In genomic region chr7:55212176-55212575, GRCh38 we compare ENCODE assay signal across 21 cellular contexts.
"Had no signal": no experiment of that assay in that cellular context is flagged by ENCODE, and none has a peak within 500 bp of the region (broad histone marks: within the 10 kb centered on the region; RNA-seq: fewer than 3 reads in every experiment).

No MANE protein-coding gene starts in this region.

- H3K4me1 ChIP-seq: adrenal gland, prostate gland, testis had no signal

- H3K27ac Mint-ChIP-seq: activated B cell treated with CpG ODN at 0.5 μM for 24 hours; activated CD8-positive, alpha-beta T cell treated with anti-CD3 and anti-CD28 coated beads, Interleukin-2, amount 10 ng/mL, durations not matched to agents 7 days and 5 days; activated naive CD4-positive, alpha-beta T cell treated with anti-CD3 and anti-CD28 coated beads, Interleukin-2, amount 50 U/mL, for 24 hours; endodermal cell; nephron had no signal

- H3K27ac ChIP-seq: adrenal gland, cardiac muscle cell, dorsolateral prefrontal cortex, prostate gland, stomach, testis, vagina had no signal

- H3K9me3 ChIP-seq: adrenal gland, prostate gland, stomach, testis, vagina had no signal

- H3K4me1 Mint-ChIP-seq: activated B cell treated with CpG ODN at 0.5 μM for 24 hours; activated naive CD4-positive, alpha-beta T cell treated with anti-CD3 and anti-CD28 coated beads, Interleukin-2, amount 50 U/mL, for 24 hours; endodermal cell had no signal

- DNase-seq: activated B cell treated with CpG ODN at 0.5 μM for 24 hours; activated CD4-positive, alpha-beta T cell treated with anti-CD3 and anti-CD28 coated beads for 48 hours; activated CD8-positive, alpha-beta memory T cell treated with anti-CD3 and anti-CD28 coated beads, Interleukin-2, amount 50 U/mL, for 4 hours; activated CD8-positive, alpha-beta T cell treated with anti-CD3 and anti-CD28 coated beads, Interleukin-2, amount 10 ng/mL, durations not matched to agents 7 days and 5 days; activated effector memory CD4-positive, alpha-beta T cell treated with anti-CD3 and anti-CD28 coated beads, Interleukin-2, amount 50 U/mL, for 16 hours; activated T-cell treated with anti-CD3 and anti-CD28 coated beads, Interleukin-2, amount 50 U/mL, for 48 hours; adrenal gland; endodermal cell; erythroblast; left colon; right cardiac atrium; stomach; T-helper 2 cell; testis had no signal

- H3K36me3 Mint-ChIP-seq: activated naive CD4-positive, alpha-beta T cell treated with anti-CD3 and anti-CD28 coated beads, Interleukin-2, amount 50 U/mL, for 24 hours had no signal

- ATAC-seq: activated CD8-positive, alpha-beta T cell treated with anti-CD3 and anti-CD28 coated beads, Interleukin-2, amount 10 ng/mL, durations not matched to agents 7 days and 5 days had no signal

- H3K9me3 Mint-ChIP-seq: activated B cell treated with CpG ODN at 0.5 μM for 24 hours; activated naive CD4-positive, alpha-beta T cell treated with anti-CD3 and anti-CD28 coated beads, Interleukin-2, amount 50 U/mL, for 24 hours; endodermal cell; nephron had no signal

- H3K36me3 ChIP-seq: adrenal gland, cardiac muscle cell had no signal

- H3K27me3 ChIP-seq: adrenal gland, cardiac muscle cell, stomach, testis, vagina had no signal

- FAIRE-seq: TTC549 had no signal

- H3K4me3 Mint-ChIP-seq: activated B cell treated with CpG ODN at 0.5 μM for 24 hours; activated CD8-positive, alpha-beta T cell treated with anti-CD3 and anti-CD28 coated beads, Interleukin-2, amount 10 ng/mL, durations not matched to agents 7 days and 5 days; activated naive CD4-positive, alpha-beta T cell treated with anti-CD3 and anti-CD28 coated beads, Interleukin-2, amount 50 U/mL, for 24 hours; endodermal cell; nephron had no signal

- H3K4me3 ChIP-seq: adrenal gland, cardiac muscle cell, prostate gland, stomach, testis, vagina had no signal
